ENCODE assay signal across 8 cellular contexts in genomic region chr3:50359760-50360110, GRCh38. TPM values are rescaled to one million over a fixed set of nuclear protein-coding genes. Genes with fewer than 3 reads are reported as not detected.
DNase-seq lines count a peak whose midpoint lies in the region; ATAC-seq and TF ChIP-seq lines count a peak whose summit lies in the region.

No MANE protein-coding gene starts in this region.

- no peaks in the 10 kb centered on the region for H3K27me3 ChIP-seq in BE2C

- peaks cover 43% of the 10 kb centered on the region for H3K4me1 Mint-ChIP-seq in activated CD4-positive, alpha-beta memory T cell treated with anti-CD3 and anti-CD28 coated beads, Interleukin-2, amount 10 ng/mL, durations not matched to agents 7 days and 5 days
- H3K4me1 Mint-ChIP-seq in memory B cell: peaks cover 32% of the 10 kb centered on the region

- peaks cover 27% of the 10 kb centered on the region for H3K36me3 Mint-ChIP-seq in activated CD4-positive, alpha-beta memory T cell treated with anti-CD3 and anti-CD28 coated beads, Interleukin-2, amount 10 ng/mL, durations not matched to agents 7 days and 5 days (ENCODE audit: low read depth)
- peaks cover 4% of the 10 kb centered on the region for H3K36me3 Mint-ChIP-seq in memory B cell

- DNase-seq in BE2C (no peak), memory B cell (ENCODE audit: low spot score in 2 of 2) (no peak), DMS153 treated with DMSO at 0.1 percent for 48 hours (lab: John Stamatoyannopoulos, UW; ENCODE audit: unreplicated experiment) (no peak), MV-4-11 (lab: John Stamatoyannopoulos, UW) (no peak), hypothalamus (lab: John Stamatoyannopoulos, UW) (no peak)
- DNase-seq in activated CD4-positive, alpha-beta memory T cell treated with anti-CD3 and anti-CD28 coated beads, Interleukin-2, amount 10 ng/mL, durations not matched to agents 7 days and 5 days: no peak

- H3K4me3 ChIP-seq in BE2C (ENCODE audit: low read depth, low read length): peak overlapping the region; percentile 78
- peak overlapping the region; percentile 6 for H3K4me3 ChIP-seq in HEK293 (ENCODE audit: low read depth, low read length)

- no peaks in the 10 kb centered on the region for H3K9me3 Mint-ChIP-seq in activated CD4-positive, alpha-beta memory T cell treated with anti-CD3 and anti-CD28 coated beads, Interleukin-2, amount 10 ng/mL, durations not matched to agents 7 days and 5 days
- no peaks in the 10 kb centered on the region for H3K9me3 Mint-ChIP-seq in memory B cell

- H3K36me3 ChIP-seq in BE2C (peaks cover 6% of the 10 kb centered on the region), HEK293 (ENCODE audit: control insufficient read depth in 2 of 2, insufficient read depth in 1 of 2, low read length in 2 of 2) (peaks cover 0 to 40% of the 10 kb centered on the region in 2 experiments; a peak in 1 of 3 replicates)

- no peaks in the 10 kb centered on the region for H3K27me3 Mint-ChIP-seq in activated CD4-positive, alpha-beta memory T cell treated with anti-CD3 and anti-CD28 coated beads, Interleukin-2, amount 10 ng/mL, durations not matched to agents 7 days and 5 days
- no peaks in the 10 kb centered on the region for H3K27me3 Mint-ChIP-seq in memory B cell

- ATAC-seq in memory B cell (ENCODE audit: low read depth) (peak; percentile 13), GM19351 (IDR thresholded peaks at IDR 0.05; ENCODE audit: unreplicated experiment) (no peak)

- TF ChIP-seq CTCF in BE2C (IDR thresholded peaks at IDR 0.05; ENCODE audit: low read depth, low read length) (no peak), HEK293 (tag by site-specific recombination; IDR thresholded peaks at IDR 0.05) (no peak)

- no peaks in the 10 kb centered on the region for H3K9me3 ChIP-seq in BE2C
- no peaks in the 10 kb centered on the region for H3K9me3 ChIP-seq in HEK293 (ENCODE audit: control insufficient read depth, insufficient read depth, low read depth, low read length)

- H3K27ac ChIP-seq in HEK293 (ENCODE audit: extremely low read depth, low read depth, low read length): no peak overlapping the region

- H3K4me3 Mint-ChIP-seq in activated CD4-positive, alpha-beta memory T cell treated with anti-CD3 and anti-CD28 coated beads, Interleukin-2, amount 10 ng/mL, durations not matched to agents 7 days and 5 days: peak overlapping the region; percentile 98
- peak overlapping the region; percentile 99 for H3K4me3 Mint-ChIP-seq in memory B cell

- POLR2A ChIA-PET in HEK293 (lab: Yijun Ruan, JAX): interaction anchor here (1.0 to 1.4 kb wide), 2 partner anchors 22 to 31 kb away, joined by 4 read pairs; partner anchors contain the start of gene TUSC2
- POLR2A ChIA-PET in activated CD4-positive, alpha-beta memory T cell treated with anti-CD3 and anti-CD28 coated beads, Interleukin-2, amount 10 ng/mL, durations not matched to agents 7 days and 5 days (lab: Charles Lee): interaction anchor here (0.6 to 2.3 kb wide), 4 partner anchors 10 to 60 kb away, joined by 3 to 18 read pairs (median 4); partner anchors contain the start of genes CYB561D2, HYAL3, NAA80 and NPRL2

- no peaks in the 10 kb centered on the region for H3K4me1 ChIP-seq in BE2C
- H3K4me1 ChIP-seq in HEK293 (ENCODE audit: control insufficient read depth, insufficient read depth, low read length): no peaks in the 10 kb centered on the region

- peak overlapping the region; percentile 88 for H3K27ac Mint-ChIP-seq in activated CD4-positive, alpha-beta memory T cell treated with anti-CD3 and anti-CD28 coated beads, Interleukin-2, amount 10 ng/mL, durations not matched to agents 7 days and 5 days
- H3K27ac Mint-ChIP-seq in memory B cell: peak overlapping the region; percentile 93

- CTCF ChIA-PET in HEK293 (lab: Yijun Ruan, JAX): interaction anchor here (0.6 to 0.8 kb wide), 2 partner anchors 135 to 195 kb away, joined by 3 read pairs; no protein-coding TSS in a partner anchor
- CTCF ChIA-PET in activated CD4-positive, alpha-beta memory T cell treated with anti-CD3 and anti-CD28 coated beads, Interleukin-2, amount 10 ng/mL, durations not matched to agents 7 days and 5 days (lab: Charles Lee): interaction anchor here (1.2 kb wide), 1 partner anchor 10 kb away, joined by 3 read pairs; the partner anchor contains the start of genes CYB561D2 and NPRL2

TF ChIP-seq in HEK293, 187 proteins besides CTCF, POLR2A, EP300 and RAD21 (continues in another document):
- TF ChIP-seq SP2 (tag by site-specific recombination; IDR thresholded peaks at IDR 0.05) (no peak), ZNF670 (tag by site-specific recombination; IDR thresholded peaks at IDR 0.05; ENCODE audit: low read depth) (no peak), ZBTB48 (tag by site-specific recombination; IDR thresholded peaks at IDR 0.05) (0 out of 2 replicates have a peak, but pooled peaks have one; percentile 19), ZNF561 (tag by site-specific recombination; IDR thresholded peaks at IDR 0.05; ENCODE audit: borderline replicate concordance) (no peak), BCL11B (tag by site-specific recombination; IDR thresholded peaks at IDR 0.05; ENCODE audit: low read depth) (no peak), ELK4 (IDR thresholded peaks at IDR 0.05; ENCODE audit: borderline replicate concordance, low read depth, low read length) (no peak), ZNF488 (tag by site-specific recombination; IDR thresholded peaks at IDR 0.05) (no peak), ZNF341 (tag by site-specific recombination; IDR thresholded peaks at IDR 0.05; ENCODE audit: low read depth) (no peak), ATF2 (tag by site-specific recombination; IDR thresholded peaks at IDR 0.05; ENCODE audit: low read depth) (no peak), ZNF302 (tag by site-specific recombination; IDR thresholded peaks at IDR 0.05; ENCODE audit: low read depth) (no peak), ZNF473 (tag by site-specific recombination; IDR thresholded peaks at IDR 0.05) (no peak), ZNF394 (tag by site-specific recombination; IDR thresholded peaks at IDR 0.05; ENCODE audit: borderline replicate concordance) (no peak), ZBTB17 (tag by site-specific recombination; IDR thresholded peaks at IDR 0.05) (peak; percentile 5; the same call in 1 of the 2 replicates), ZNF560 (tag by site-specific recombination; IDR thresholded peaks at IDR 0.05; ENCODE audit: borderline replicate concordance) (no peak), ZNF184 (tag by site-specific recombination; IDR thresholded peaks at IDR 0.05) (no peak)

RNA-seq across cellular contexts. Expression of gene TMEM115, which starts 0.4 kb away (rescaled TPM):
- polyA plus RNA-seq in BE2C (2012; ENCODE audit: insufficient read depth, insufficient read length, low read depth): 60.3 TPM
- 10 to 100 TPM; 22.1 to 22.7 TPM for total RNA-seq in activated CD4-positive, alpha-beta memory T cell treated with anti-CD3 and anti-CD28 coated beads, Interleukin-2, amount 10 ng/mL, durations not matched to agents 7 days and 5 days

RNA-seq across cellular contexts. Expression of gene CYB561D2, which starts 9.1 kb away (rescaled TPM):
- polyA plus RNA-seq in BE2C (2012; ENCODE audit: insufficient read depth, insufficient read length, low read depth): 56.7 TPM
- total RNA-seq in activated CD4-positive, alpha-beta memory T cell treated with anti-CD3 and anti-CD28 coated beads, Interleukin-2, amount 10 ng/mL, durations not matched to agents 7 days and 5 days: 10 to 100 TPM; 37.1 to 39.7 TPM

RNA-seq across cellular contexts. Expression of gene NPRL2, which starts 9.2 kb away (rescaled TPM):
- polyA plus RNA-seq in BE2C (2012; ENCODE audit: insufficient read depth, insufficient read length, low read depth): 82.1 TPM
- 10 to 100 TPM; 48.8 to 50.1 TPM for total RNA-seq in activated CD4-positive, alpha-beta memory T cell treated with anti-CD3 and anti-CD28 coated beads, Interleukin-2, amount 10 ng/mL, durations not matched to agents 7 days and 5 days

RNA-seq across cellular contexts. Expression of gene ZMYND10, which starts 14.2 kb away (rescaled TPM):
- polyA plus RNA-seq in BE2C (2012; ENCODE audit: insufficient read depth, insufficient read length, low read depth): 2.0 TPM
- total RNA-seq in activated CD4-positive, alpha-beta memory T cell treated with anti-CD3 and anti-CD28 coated beads, Interleukin-2, amount 10 ng/mL, durations not matched to agents 7 days and 5 days: 1 to 10 TPM; 1.7 to 3.2 TPM

RNA-seq across cellular contexts. Expression of gene RASSF1, which starts 19.1 kb away (rescaled TPM):
- polyA plus RNA-seq in BE2C (2012; ENCODE audit: insufficient read depth, insufficient read length, low read depth): 36.7 TPM
- 100 to 1,000 TPM; 157 to 160 TPM for total RNA-seq in activated CD4-positive, alpha-beta memory T cell treated with anti-CD3 and anti-CD28 coated beads, Interleukin-2, amount 10 ng/mL, durations not matched to agents 7 days and 5 days
